1 cellular context compared by ENCODE assay signal in genomic region chr6:5583528-5583927, GRCh38.
TF ChIP-seq lines count a peak whose summit lies in the region.

No MANE protein-coding gene starts in this region.

TF ChIP-seq in IMR-90, 13 proteins besides CTCF, POLR2A, EP300 and RAD21 (continued from another document):
- TF ChIP-seq CHD1 (IDR thresholded peaks at IDR 0.05; ENCODE audit: low read depth, low read length) (no peak), MAZ (IDR thresholded peaks at IDR 0.05; ENCODE audit: borderline replicate concordance, low read depth, low read length) (no peak), SMC3 (IDR thresholded peaks at IDR 0.05; ENCODE audit: low read depth, low read length) (no peak), BHLHE40 (IDR thresholded peaks at IDR 0.05; ENCODE audit: low read depth, low read length) (no peak), ELK1 (IDR thresholded peaks at IDR 0.05; ENCODE audit: borderline replicate concordance, low read depth, low read length) (no peak), NFE2L2 (IDR thresholded peaks at IDR 0.05; ENCODE audit: low read depth, low read length) (no peak), FOS (IDR thresholded peaks at IDR 0.05; ENCODE audit: low read depth, low read length) (no peak), MXI1 (IDR thresholded peaks at IDR 0.05; ENCODE audit: borderline replicate concordance, low read depth, low read length) (no peak), RFX5 (IDR thresholded peaks at IDR 0.05; ENCODE audit: low read depth, low read length) (no peak), MAFK (IDR thresholded peaks at IDR 0.05; ENCODE audit: low read depth, low read length) (no peak), RCOR1 (IDR thresholded peaks at IDR 0.05; ENCODE audit: insufficient replicate concordance, low read length) (no peak)
TF ChIP-seq in IMR-90: peak in this region for 0.
